In genomic region chr4:1175635-1176229, GRCh38 we compare ENCODE assay signal across 19 cellular contexts.
"Had no signal": no experiment of that assay in that cellular context is flagged by ENCODE, and none has a peak within 500 bp of the region (broad histone marks: within the 10 kb centered on the region; RNA-seq: fewer than 3 reads in every experiment).

No MANE protein-coding gene starts in this region.

- H3K4me1 ChIP-seq: parathyroid adenoma had no signal

- H3K4me3 Mint-ChIP-seq: activated naive CD8-positive, alpha-beta T cell treated with anti-CD3 and anti-CD28 coated beads for 36 hours; activated T-cell treated with anti-CD3 and anti-CD28 coated beads, Interleukin-2, amount 50 U/mL, for 72 hours; memory B cell had no signal

- H3K4me3 ChIP-seq: body of pancreas, colonic mucosa, left lung, mucosa of descending colon, transverse colon had no signal

- H3K9me3 ChIP-seq: colonic mucosa, mucosa of descending colon, neutrophil, transverse colon had no signal

- H3K9ac ChIP-seq: parathyroid adenoma had no signal

- DNase-seq: activated CD4-positive, alpha-beta T cell treated with anti-CD3 and anti-CD28 coated beads, Interleukin-2, amount 50 U/mL, for 1 hour; activated CD4-positive, CD25-positive, alpha-beta regulatory T cell treated with anti-CD3 and anti-CD28 coated beads, Interleukin-2, amount 50 U/mL, for 72 hours; activated gamma-delta T cell treated with Interleukin-2 at 50 U/mL for 16 hours; activated naive CD8-positive, alpha-beta T cell treated with anti-CD3 and anti-CD28 coated beads for 36 hours; activated T-cell treated with anti-CD3 and anti-CD28 coated beads, Interleukin-2, amount 50 U/mL, for 72 hours; central memory CD4-positive, alpha-beta T cell; colonic mucosa; foreskin melanocyte; naive B cell; retina; stimulated activated CD4-positive, alpha-beta T cell treated with anti-CD3 and anti-CD28 coated beads, Interleukin-2, amount 100 ng/mL, for 24 hours; stimulated activated naive CD8-positive, alpha-beta T cell treated with anti-CD3 and anti-CD28 coated beads, Interleukin-15, Interleukin-2, amounts not matched to agents 100 U/mL and 50 U/mL, for 24 hours; transverse colon had no signal

- H2AFZ ChIP-seq: parathyroid adenoma had no signal

- H3K27ac ChIP-seq: colonic mucosa, left lung, neutrophil, parathyroid adenoma had no signal

- H3K27me3 ChIP-seq: body of pancreas had no signal

- H3K27ac Mint-ChIP-seq: activated naive CD8-positive, alpha-beta T cell treated with anti-CD3 and anti-CD28 coated beads for 36 hours; activated T-cell treated with anti-CD3 and anti-CD28 coated beads, Interleukin-2, amount 50 U/mL, for 72 hours; memory B cell had no signal

- H3K36me3 ChIP-seq: colonic mucosa, left lung, neutrophil, transverse colon had no signal

- ATAC-seq: body of pancreas; left lung; mucosa of descending colon; stimulated activated naive CD8-positive, alpha-beta T cell treated with anti-CD3 and anti-CD28 coated beads, Interleukin-15, Interleukin-2, amounts not matched to agents 100 U/mL and 50 U/mL, for 24 hours had no signal
